Comparison of ENCODE assay signal across 8 cellular contexts in the genomic region with DNA sequence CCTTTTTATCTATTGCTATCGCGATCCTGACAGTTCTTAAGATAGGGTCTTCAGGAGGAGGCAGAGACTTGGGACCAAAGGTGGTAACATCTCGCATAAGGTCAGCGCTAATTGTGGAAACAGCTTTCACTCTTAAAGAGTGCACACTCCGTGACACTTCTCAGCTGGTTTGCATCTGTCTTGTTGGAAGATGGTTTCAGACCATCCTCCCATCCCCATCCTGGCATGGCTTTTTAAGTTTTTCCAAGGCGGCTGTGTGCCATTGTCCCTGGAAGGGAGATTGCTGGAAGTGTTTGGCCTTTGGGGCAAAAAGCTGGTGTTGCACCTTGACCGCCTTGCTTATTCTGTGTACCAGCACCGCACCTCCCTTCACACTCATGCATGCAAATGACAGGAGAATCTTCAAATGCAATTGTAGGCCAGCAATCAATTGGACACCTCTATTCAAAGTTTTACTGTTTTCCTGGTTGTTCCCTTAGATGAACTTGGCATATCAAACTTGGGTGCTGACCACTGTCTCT. TPM values are rescaled to one million over a fixed set of nuclear protein-coding genes. Genes with fewer than 3 reads are reported as not detected.
A peak's percentile ranks its signal among the peaks of the same experiment; 100 is the strongest.
DNase-seq lines count a peak whose midpoint lies in the region; ATAC-seq and TF ChIP-seq lines count a peak whose summit lies in the region.

No MANE protein-coding gene starts in this region.

- POLR2A ChIA-PET in PC-9 (lab: Charles Lee; ENCODE audit: unreplicated experiment) = interaction anchor here (0.7 kb wide), 1 partner anchor 111 kb away, joined by 3 read pairs; no protein-coding TSS in a partner anchor

- TF ChIP-seq POLR2A in esophagus muscularis mucosa (IDR thresholded peaks at IDR 0.05; ENCODE audit: low read depth) = no peak

- H4K91ac ChIP-seq in trophoblast cell (ENCODE audit: low read depth, low read length) = no peak overlapping the region

- no peak for TF ChIP-seq CTCF in DOHH2 (IDR thresholded peaks at IDR 0.05; ENCODE audit: low read depth, low read length, poor library complexity, severe bottlenecking)
- TF ChIP-seq CTCF in PC-9 (conservative IDR thresholded peaks at IDR 0.05) = no peak
- TF ChIP-seq CTCF in esophagus muscularis mucosa (IDR thresholded peaks at IDR 0.05) = no peak
- no peak for TF ChIP-seq CTCF in GM13976 (IDR thresholded peaks at IDR 0.05; ENCODE audit: borderline replicate concordance, control extremely low read depth, extremely low read depth, insufficient read depth, missing control alignments)

- DNase-seq in PC-9 (no peak), esophagus muscularis mucosa (ENCODE audit: extremely low spot score) (no peak), trophoblast cell (peak in 1 of 2 donors; percentile 6), head of caudate nucleus (no peak), GM13976 (ENCODE audit: low spot score) (no peak), middle frontal gyrus (ENCODE audit: extremely low spot score, low spot score) (no peak)

- H3K9me2 ChIP-seq in DOHH2 (replicated peaks; ENCODE audit: control insufficient read depth, low read length) (no peaks in the 10 kb centered on the region), PC-9 (ENCODE audit: insufficient read depth) (no peaks in the 10 kb centered on the region)

- H3K9me3 ChIP-seq in DOHH2 (ENCODE audit: control insufficient read depth, insufficient read depth, low read length) = no peaks in the 10 kb centered on the region
- H3K9me3 ChIP-seq in PC-9 (ENCODE audit: insufficient read depth, low read depth) = no peaks in the 10 kb centered on the region
- no peaks in the 10 kb centered on the region for H3K9me3 ChIP-seq in esophagus muscularis mucosa
- no peaks in the 10 kb centered on the region for H3K9me3 ChIP-seq in trophoblast cell (ENCODE audit: insufficient read depth, low read depth, low read length)

- no peak overlapping the region for H2BK12ac ChIP-seq in trophoblast cell (ENCODE audit: low read length)

- H3K14ac ChIP-seq in trophoblast cell (ENCODE audit: low read length) = no peak overlapping the region

- peak overlapping the region; percentile 72; the same call in 1 of the 2 replicates for H2AFZ ChIP-seq in PC-9
- no peak overlapping the region for H2AFZ ChIP-seq in trophoblast cell (ENCODE audit: insufficient read depth, low read length, poor library complexity)

- intact Hi-C loops in PC-9 (cut with micrococcal nuclease; ENCODE audit: unreplicated experiment) = no loop called here
- intact Hi-C loops in esophagus muscularis mucosa (cut with DNase I) = loop anchor here (10.0 kb wide), 1 partner anchor 142 kb away; no protein-coding TSS in a partner anchor
- intact Hi-C loops in head of caudate nucleus (cut with DNase I) = loop anchor here (5.0 kb wide), 1 partner anchor 59 kb away; no protein-coding TSS in a partner anchor

- no peak overlapping the region for H3K23ac ChIP-seq in trophoblast cell (ENCODE audit: low read length)

- no peak overlapping the region for H3K4ac ChIP-seq in trophoblast cell (ENCODE audit: low read depth, low read length)

- no peak overlapping the region for H3K18ac ChIP-seq in trophoblast cell (ENCODE audit: low read length)

- H3K4me3 ChIP-seq in DOHH2 (ENCODE audit: low read length) (peak overlapping the region; percentile 99), PC-9 (peak overlapping the region; percentile 84), esophagus muscularis mucosa (peak overlapping the region; percentile 84 to 99 (median 98)), trophoblast cell (ENCODE audit: low read depth, low read length) (peak overlapping the region; percentile 14)

- 0 out of 2 replicates have a peak, but pooled peaks cover 6% of the 10 kb centered on the region for H3F3A ChIP-seq in DOHH2 (ENCODE audit: control insufficient read depth, insufficient read depth)
- peaks cover 14% of the 10 kb centered on the region for H3F3A ChIP-seq in PC-9 (ENCODE audit: insufficient read depth, low read depth)

- ATAC-seq in HG03045 (IDR thresholded peaks at IDR 0.05; ENCODE audit: unreplicated experiment) = no peak

- TF ChIP-seq EP300 in esophagus muscularis mucosa (IDR thresholded peaks at IDR 0.05) = no peak

- no peak overlapping the region for H4K8ac ChIP-seq in trophoblast cell (ENCODE audit: low read depth, low read length)

- no peak overlapping the region for H4K12ac ChIP-seq in trophoblast cell (ENCODE audit: low read depth, low read length)

- H2BK120ac ChIP-seq in trophoblast cell (ENCODE audit: insufficient read depth, low read length, poor library complexity) = no peak overlapping the region

- WGBS in esophagus muscularis mucosa = 12% methylated on average over 8 of the region's 8 CpGs
- no CpG with 5 or more reads among the region's 8 CpGs for WGBS in trophoblast cell (ENCODE audit: extremely low coverage, insufficient coverage, insufficient read length)

- H3K9ac ChIP-seq in trophoblast cell (ENCODE audit: low read length) = peak overlapping the region; percentile 4

- H3K79me2 ChIP-seq in DOHH2 (ENCODE audit: control insufficient read depth, low read length) (peaks cover 63% of the 10 kb centered on the region), PC-9 (ENCODE audit: low read depth) (peaks cover 51% of the 10 kb centered on the region), trophoblast cell (ENCODE audit: control insufficient read depth, insufficient read depth, low read length, poor library complexity) (peaks cover 6% of the 10 kb centered on the region)

- H2AK5ac ChIP-seq in trophoblast cell (ENCODE audit: low read length) = no peak overlapping the region

- in situ Hi-C loops in GM13976 (cut with MboI; ENCODE audit: low sequenced_read_pairs, unreplicated experiment) = no loop called here

- peak overlapping the region; percentile 79 for H3K4me2 ChIP-seq in DOHH2 (ENCODE audit: low read length)
- peak overlapping the region; percentile 95 for H3K4me2 ChIP-seq in PC-9
- H3K4me2 ChIP-seq in trophoblast cell (ENCODE audit: low read length) = peak overlapping the region; percentile 79

- no TSS peak for BruUV-seq in PC-9 (replicated peaks; lab: Mats Ljungman, UMichigan)

- H4K20me1 ChIP-seq in DOHH2 (ENCODE audit: control insufficient read depth, insufficient read depth, low read depth, low read length) = peaks cover 5% of the 10 kb centered on the region
- H4K20me1 ChIP-seq in PC-9 (ENCODE audit: insufficient read depth) = peaks cover 21% of the 10 kb centered on the region

- CTCF ChIA-PET in PC-9 (lab: Charles Lee) = interaction anchor here (0.5 kb wide), 1 partner anchor 94 kb away, joined by 9 read pairs; no protein-coding TSS in a partner anchor

- H3K27ac ChIP-seq in DOHH2 (ENCODE audit: low read depth, low read length) = no peak overlapping the region
- H3K27ac ChIP-seq in PC-9 = no peak overlapping the region
- peak overlapping the region; percentile 91 to 95 (median 94) for H3K27ac ChIP-seq in esophagus muscularis mucosa (replicated peaks in 1 of 4)
- no peak overlapping the region for H3K27ac ChIP-seq in trophoblast cell (ENCODE audit: low read depth, low read length)

- H3K4me1 ChIP-seq in DOHH2 (ENCODE audit: control insufficient read depth, low read length) (peaks cover 41% of the 10 kb centered on the region), PC-9 (replicated peaks; ENCODE audit: insufficient read depth) (peaks cover 29% of the 10 kb centered on the region), esophagus muscularis mucosa (peaks cover 38 to 63% (median 59%) of the 10 kb centered on the region in 4 donors), trophoblast cell (ENCODE audit: control insufficient read depth in 1 of 2, insufficient read depth in 2 of 2, low read length in 2 of 2) (peaks cover 5 to 13% of the 10 kb centered on the region in 2 experiments)

- H3K79me1 ChIP-seq in trophoblast cell (ENCODE audit: low read length) = peaks cover 7% of the 10 kb centered on the region

- H2BK5ac ChIP-seq in trophoblast cell (ENCODE audit: low read depth, low read length, poor library complexity) = no peak overlapping the region

- H3K36me3 ChIP-seq in DOHH2 (ENCODE audit: control insufficient read depth, low read length) (no peaks in the 10 kb centered on the region), PC-9 (ENCODE audit: low read depth) (no peaks in the 10 kb centered on the region), esophagus muscularis mucosa (no peaks in the 10 kb centered on the region), trophoblast cell (ENCODE audit: control insufficient read depth in 1 of 2, insufficient read depth in 2 of 2, low read length in 2 of 2) (no peaks in the 10 kb centered on the region)

- H3K27me3 ChIP-seq in DOHH2 (ENCODE audit: control insufficient read depth, low read length) (no peaks in the 10 kb centered on the region), PC-9 (ENCODE audit: insufficient read depth, low read depth) (no peaks in the 10 kb centered on the region), esophagus muscularis mucosa (no peaks in the 10 kb centered on the region), trophoblast cell (ENCODE audit: insufficient read depth, low read length) (no peaks in the 10 kb centered on the region)

RNA-seq across cellular contexts. Expression of gene SOCS7, which starts 1.5 kb away (rescaled TPM):
- total RNA-seq in PC-9 (2021) (14.2 and 19.6 TPM in 2 replicates), esophagus muscularis mucosa (10 to 100 TPM; 11.2 to 18.9 (median 13.5) TPM)
- 8.9 and 9.3 TPM in 2 replicates for polyA plus RNA-seq in trophoblast cell (2013)

RNA-seq across cellular contexts. Expression of gene GPR179, which starts 9.4 kb away (rescaled TPM):
- total RNA-seq in PC-9 (2021) (0.57 and 0.58 TPM in 2 replicates), esophagus muscularis mucosa (under 1 TPM in 2 of 4 donors, not detected in 2; under 0.01 to 0.29 TPM)
- polyA plus RNA-seq in trophoblast cell (2013) = under 0.01 TPM in 2 replicates

RNA-seq across cellular contexts. Expression of gene MRPL45, which starts 56.2 kb away (rescaled TPM):
- total RNA-seq in PC-9 (2021) (50.6 and 56.2 TPM in 2 replicates), esophagus muscularis mucosa (10 to 100 TPM; 27.6 to 35.3 (median 29.2) TPM)
- 51.6 and 53.7 TPM in 2 replicates for polyA plus RNA-seq in trophoblast cell (2013)

Comparison
In these comparisons a context has a peak if more than half of its experiments do, and no peak if none do; other contexts are left out.
1. H3K27ac ChIP-seq: peak in esophagus muscularis mucosa (4 of 4); none in DOHH2 (single experiment), PC-9 (single experiment) and trophoblast cell (single experiment).
2. H3K4me3 ChIP-seq: peak in every context shown above with its lines; median percentile 99 in DOHH2; 98 in esophagus muscularis mucosa; 84 in PC-9; 14 in trophoblast cell.
3. Peak in every context shown above with its lines, with median percentiles within 50 percentile points of each other: H3K4me2 ChIP-seq.